In genomic region chr20:3239867-3240775, GRCh38 we compare ENCODE assay signal across 7 cellular contexts. TPM values are rescaled to one million over a fixed set of nuclear protein-coding genes. Genes with fewer than 3 reads are reported as not detected.
A peak's percentile ranks its signal among the peaks of the same experiment; 100 is the strongest.
DNase-seq lines count a peak whose midpoint lies in the region; ATAC-seq lines count a peak whose summit lies in the region.

No MANE protein-coding gene starts in this region.

- peak overlapping the region; percentile 85 for H3K4me3 Mint-ChIP-seq in activated naive CD4-positive, alpha-beta T cell treated with anti-CD3 and anti-CD28 coated beads, Interleukin-2, amount 50 U/mL, for 24 hours
- H3K4me3 Mint-ChIP-seq in stimulated activated naive B cell treated with anti-CD40 and anti-IgM and Interleukin-4, amounts not matched to agents 10 μg/mL and 1 μg/mL and 100 μg/mL, for 72 hours = peak overlapping the region; percentile 88 to 92

- H3K9ac ChIP-seq in HUES48 (ENCODE audit: low read depth, low read length) (peak overlapping the region; percentile 4; the same call in 1 of the 2 replicates), iPS-18a (ENCODE audit: low read length) (no peak overlapping the region)

- no peak overlapping the region for H3K27ac Mint-ChIP-seq in activated naive CD4-positive, alpha-beta T cell treated with anti-CD3 and anti-CD28 coated beads, Interleukin-2, amount 50 U/mL, for 24 hours
- peak overlapping the region; percentile 84 for H3K27ac Mint-ChIP-seq in stimulated activated naive B cell treated with anti-CD40 and anti-IgM and Interleukin-4, amounts not matched to agents 10 μg/mL and 1 μg/mL and 100 μg/mL, for 72 hours

- peaks cover 36% of the 10 kb centered on the region for H3K27me3 Mint-ChIP-seq in activated naive CD4-positive, alpha-beta T cell treated with anti-CD3 and anti-CD28 coated beads, Interleukin-2, amount 50 U/mL, for 24 hours
- peaks cover 62 to 85% of the 10 kb centered on the region in 2 donors for H3K27me3 Mint-ChIP-seq in stimulated activated naive B cell treated with anti-CD40 and anti-IgM and Interleukin-4, amounts not matched to agents 10 μg/mL and 1 μg/mL and 100 μg/mL, for 72 hours

- H3K9me3 Mint-ChIP-seq in activated naive CD4-positive, alpha-beta T cell treated with anti-CD3 and anti-CD28 coated beads, Interleukin-2, amount 50 U/mL, for 24 hours = no peaks in the 10 kb centered on the region
- no peaks in the 10 kb centered on the region for H3K9me3 Mint-ChIP-seq in stimulated activated naive B cell treated with anti-CD40 and anti-IgM and Interleukin-4, amounts not matched to agents 10 μg/mL and 1 μg/mL and 100 μg/mL, for 72 hours

- H3K4me1 Mint-ChIP-seq in activated naive CD4-positive, alpha-beta T cell treated with anti-CD3 and anti-CD28 coated beads, Interleukin-2, amount 50 U/mL, for 24 hours = peaks cover 12% of the 10 kb centered on the region
- peaks cover 8 to 22% of the 10 kb centered on the region in 2 donors for H3K4me1 Mint-ChIP-seq in stimulated activated naive B cell treated with anti-CD40 and anti-IgM and Interleukin-4, amounts not matched to agents 10 μg/mL and 1 μg/mL and 100 μg/mL, for 72 hours

- H3K36me3 ChIP-seq in HUES48 (ENCODE audit: control insufficient read depth, insufficient read depth, low read length) (no peaks in the 10 kb centered on the region), iPS-18a (ENCODE audit: control insufficient read depth, low read depth, low read length) (no peaks in the 10 kb centered on the region)

- ATAC-seq in stimulated activated naive B cell treated with anti-CD40 and anti-IgM and Interleukin-4, amounts not matched to agents 10 μg/mL and 1 μg/mL and 100 μg/mL, for 72 hours (replicated peaks) = no peak
- no peak for ATAC-seq in left colon

- intact Hi-C loops in left colon (cut with DNase I, micrococcal nuclease) = no loop called here

- H3K27ac ChIP-seq in HUES48 (ENCODE audit: low read depth, low read length) = no peak overlapping the region
- H3K27ac ChIP-seq in iPS-18a (ENCODE audit: low read length) = no peak overlapping the region

- H3K36me3 Mint-ChIP-seq in activated naive CD4-positive, alpha-beta T cell treated with anti-CD3 and anti-CD28 coated beads, Interleukin-2, amount 50 U/mL, for 24 hours = no peaks in the 10 kb centered on the region
- no peaks in the 10 kb centered on the region for H3K36me3 Mint-ChIP-seq in stimulated activated naive B cell treated with anti-CD40 and anti-IgM and Interleukin-4, amounts not matched to agents 10 μg/mL and 1 μg/mL and 100 μg/mL, for 72 hours

- no peaks in the 10 kb centered on the region for H3K9me3 ChIP-seq in HUES48 (ENCODE audit: control insufficient read depth, insufficient read depth, low read length)
- no peaks in the 10 kb centered on the region for H3K9me3 ChIP-seq in iPS-18a (ENCODE audit: control insufficient read depth, low read depth, low read length)

- DNase-seq in stimulated activated naive B cell treated with anti-CD40 and anti-IgM and Interleukin-4, amounts not matched to agents 10 μg/mL and 1 μg/mL and 100 μg/mL, for 72 hours = no peak
- no peak for DNase-seq in stimulated activated CD4-positive, alpha-beta T cell treated with anti-CD3 and anti-CD28 coated beads, Interleukin-4, amount 100 ng/mL, for 4 hours
- DNase-seq in left colon (no peak), D341Med (ENCODE audit: low spot score) (no peak)

- H3K4me1 ChIP-seq in HUES48 (ENCODE audit: control insufficient read depth, insufficient read depth, low read length) = peaks cover 6% of the 10 kb centered on the region; the same call in 1 of the 2 replicates
- H3K4me1 ChIP-seq in iPS-18a (ENCODE audit: control insufficient read depth, low read depth, low read length) = no peaks in the 10 kb centered on the region

- peaks cover 44% of the 10 kb centered on the region for H3K27me3 ChIP-seq in HUES48 (ENCODE audit: control insufficient read depth, insufficient read depth, low read length)
- H3K27me3 ChIP-seq in iPS-18a (ENCODE audit: control insufficient read depth, insufficient read depth, low read length) = peaks cover 64% of the 10 kb centered on the region

- peak overlapping the region; percentile 83 for H3K4me3 ChIP-seq in HUES48 (ENCODE audit: low read depth, low read length)
- peak overlapping the region; percentile 67 for H3K4me3 ChIP-seq in iPS-18a (ENCODE audit: low read length)

RNA-seq across cellular contexts. Expression of gene SLC4A11, which starts 1.1 kb away (rescaled TPM):
- under 1 TPM; 0.56 to 0.89 TPM for total RNA-seq in left colon

RNA-seq across cellular contexts. Expression of gene ITPA, which starts 30.8 kb away (rescaled TPM):
- 10 to 100 TPM; 44.8 to 46.3 TPM for total RNA-seq in left colon

RNA-seq across cellular contexts. Expression of gene DDRGK1, which starts 35.6 kb away (rescaled TPM):
- 10 to 100 TPM; 50.4 to 70.3 TPM for total RNA-seq in left colon
